Comparison of ENCODE assay signal across 8 cellular contexts in the genomic region with DNA sequence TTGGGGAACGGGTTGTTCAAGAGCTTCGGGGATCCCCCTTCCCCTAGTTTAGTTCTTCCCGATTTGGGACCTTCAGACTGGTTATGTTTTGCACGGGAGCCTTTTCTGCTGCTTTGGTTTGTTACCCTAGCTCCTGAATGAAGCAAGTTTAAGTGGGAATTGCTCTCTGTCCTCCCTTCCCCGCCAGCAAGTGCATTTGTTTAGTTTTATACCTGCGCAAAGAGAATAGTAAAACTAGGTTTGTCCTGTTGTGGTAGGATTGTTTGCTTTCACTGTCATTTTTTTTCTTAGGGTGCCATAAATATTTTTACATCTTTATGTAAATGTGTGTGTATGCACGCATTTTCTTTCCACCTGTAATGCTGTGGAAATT. TPM values are rescaled to one million over a fixed set of nuclear protein-coding genes. Genes with fewer than 3 reads are reported as not detected.
DNase-seq lines count a peak whose midpoint lies in the region; ATAC-seq and TF ChIP-seq lines count a peak whose summit lies in the region.

No MANE protein-coding gene starts in this region.

- H2AFZ ChIP-seq in OCI-LY7 (ENCODE audit: low read length) = no peak overlapping the region

- no peak overlapping the region for H3K4me2 ChIP-seq in OCI-LY7 (ENCODE audit: low read length)

- H3K27ac ChIP-seq in mesodermal cell (ENCODE audit: low read depth, low read length, severe bottlenecking) (no peak overlapping the region), OCI-LY7 (ENCODE audit: low read depth, low read length, poor library complexity, severe bottlenecking) (no peak overlapping the region)

- no peaks in the 10 kb centered on the region for H4K20me1 ChIP-seq in OCI-LY7 (ENCODE audit: insufficient read depth, low read length)

- no peaks in the 10 kb centered on the region for H3K79me2 ChIP-seq in OCI-LY7 (ENCODE audit: insufficient read depth, low read depth, low read length)

- ATAC-seq in stimulated activated naive CD8-positive, alpha-beta T cell treated with anti-CD3 and anti-CD28 coated beads, Interleukin-15, Interleukin-2, amounts not matched to agents 100 U/mL and 50 U/mL, for 24 hours = no peak
- no peak for ATAC-seq in central memory CD8-positive, alpha-beta T cell (replicated peaks; ENCODE audit: extremely low read depth, poor library complexity, severe bottlenecking)
- no peak for ATAC-seq in GM18868 (IDR thresholded peaks at IDR 0.05; ENCODE audit: unreplicated experiment)
- no peak for ATAC-seq in HG02981 (IDR thresholded peaks at IDR 0.05; ENCODE audit: unreplicated experiment)

- peak overlapping the region; percentile 83 for H3K4me3 Mint-ChIP-seq in stimulated activated naive CD8-positive, alpha-beta T cell treated with anti-CD3 and anti-CD28 coated beads, Interleukin-15, Interleukin-2, amounts not matched to agents 100 ng/mL and 50 ng/mL, for 24 hours
- H3K4me3 Mint-ChIP-seq in central memory CD8-positive, alpha-beta T cell = peak overlapping the region; percentile 68

- H3K4me1 ChIP-seq in mesodermal cell (ENCODE audit: control insufficient read depth, insufficient read depth, low read length, poor library complexity, severe bottlenecking) (no peaks in the 10 kb centered on the region), OCI-LY7 (ENCODE audit: insufficient read depth, low read length, poor library complexity, severe bottlenecking) (no peaks in the 10 kb centered on the region)

- intact Hi-C loops in OCI-LY7 (cut with micrococcal nuclease; ENCODE audit: unreplicated experiment) = no loop called here

- H3K4me3 ChIP-seq in mesodermal cell (ENCODE audit: extremely low read depth, insufficient read depth, low read length, poor library complexity, severe bottlenecking) (peak overlapping the region; percentile 71), OCI-LY7 (ENCODE audit: low read depth, low read length, poor library complexity, severe bottlenecking) (no peak overlapping the region)

- no peak for TF ChIP-seq CTCF in OCI-LY7 (conservative IDR thresholded peaks at IDR 0.05; ENCODE audit: low read length)

- H3K9me3 ChIP-seq in mesodermal cell (ENCODE audit: control insufficient read depth, low read length) = no peaks in the 10 kb centered on the region
- no peaks in the 10 kb centered on the region for H3K9me3 ChIP-seq in OCI-LY7 (ENCODE audit: low read length)

- CTCF ChIA-PET in OCI-LY7 (lab: Charles Lee; ENCODE audit: unreplicated experiment) = no interaction called here

- 0% methylated on average over 4 of the region's 7 CpGs; no CpG with 5 or more reads in 1 of the 2 experiments for WGBS in mesodermal cell (ENCODE audit: insufficient coverage in 2 of 2), 2 experiments

- H3K9me2 ChIP-seq in OCI-LY7 (ENCODE audit: insufficient read depth, low read length) = no peaks in the 10 kb centered on the region

- no peak for DNase-seq in stimulated activated naive CD8-positive, alpha-beta T cell treated with anti-CD3 and anti-CD28 coated beads, Interleukin-15, Interleukin-2, amounts not matched to agents 100 U/mL and 50 U/mL, for 24 hours
- DNase-seq in central memory CD8-positive, alpha-beta T cell (ENCODE audit: low spot score in 2 of 2) = no peak
- DNase-seq in HCEC 1CT (no peak), OCI-LY7 (ENCODE audit: low spot score) (no peak)

- peaks cover 65% of the 10 kb centered on the region for H3K27me3 Mint-ChIP-seq in stimulated activated naive CD8-positive, alpha-beta T cell treated with anti-CD3 and anti-CD28 coated beads, Interleukin-15, Interleukin-2, amounts not matched to agents 100 ng/mL and 50 ng/mL, for 24 hours
- H3K27me3 Mint-ChIP-seq in central memory CD8-positive, alpha-beta T cell = peaks cover 71% of the 10 kb centered on the region

- no peak overlapping the region for H3K27ac Mint-ChIP-seq in stimulated activated naive CD8-positive, alpha-beta T cell treated with anti-CD3 and anti-CD28 coated beads, Interleukin-15, Interleukin-2, amounts not matched to agents 100 ng/mL and 50 ng/mL, for 24 hours
- H3K27ac Mint-ChIP-seq in central memory CD8-positive, alpha-beta T cell (ENCODE audit: low read depth) = no peak overlapping the region

- BruUV-seq in OCI-LY7 (replicated peaks; lab: Mats Ljungman, UMichigan) = no TSS peak

- POLR2A ChIA-PET in OCI-LY7 (lab: Charles Lee) = interaction anchor here (0.6 to 0.9 kb wide), 3 partner anchors 17 to 1146 kb away, joined by 3 read pairs; no protein-coding TSS in a partner anchor

- no peaks in the 10 kb centered on the region for H3K9me3 Mint-ChIP-seq in stimulated activated naive CD8-positive, alpha-beta T cell treated with anti-CD3 and anti-CD28 coated beads, Interleukin-15, Interleukin-2, amounts not matched to agents 100 ng/mL and 50 ng/mL, for 24 hours
- no peaks in the 10 kb centered on the region for H3K9me3 Mint-ChIP-seq in central memory CD8-positive, alpha-beta T cell

- peaks cover 9% of the 10 kb centered on the region for H3K4me1 Mint-ChIP-seq in stimulated activated naive CD8-positive, alpha-beta T cell treated with anti-CD3 and anti-CD28 coated beads, Interleukin-15, Interleukin-2, amounts not matched to agents 100 ng/mL and 50 ng/mL, for 24 hours (ENCODE audit: low read depth)
- peaks cover 10% of the 10 kb centered on the region for H3K4me1 Mint-ChIP-seq in central memory CD8-positive, alpha-beta T cell

- no peaks in the 10 kb centered on the region for H3K36me3 ChIP-seq in mesodermal cell (ENCODE audit: control insufficient read depth, insufficient read depth, low read length)
- no peaks in the 10 kb centered on the region for H3K36me3 ChIP-seq in OCI-LY7 (ENCODE audit: insufficient read depth, low read length)

- H3K36me3 Mint-ChIP-seq in stimulated activated naive CD8-positive, alpha-beta T cell treated with anti-CD3 and anti-CD28 coated beads, Interleukin-15, Interleukin-2, amounts not matched to agents 100 ng/mL and 50 ng/mL, for 24 hours (ENCODE audit: low read depth) = no peaks in the 10 kb centered on the region
- H3K36me3 Mint-ChIP-seq in central memory CD8-positive, alpha-beta T cell (ENCODE audit: insufficient read depth) = no peaks in the 10 kb centered on the region

RNA-seq across cellular contexts. Expression of a gene that starts 0.7 kb away (rescaled TPM):
- polyA plus RNA-seq in mesodermal cell (2013, experiment 1 of 2) = 7.7 TPM
- 9.0 TPM for polyA plus RNA-seq in mesodermal cell (2013, experiment 2 of 2)
- total RNA-seq in OCI-LY7 (2014; rRNA removed; shearing (Covaris generic)) = 0.03 TPM in 1 of 2 replicates, not detected in the other
- total RNA-seq in OCI-LY7 (2022) = 0.09 and 0.25 TPM in 2 replicates
